In genomic region chr3:73036694-73037368, GRCh38 we compare ENCODE assay signal across 11 cellular contexts. TPM values are rescaled to one million over a fixed set of nuclear protein-coding genes. Genes with fewer than 3 reads are reported as not detected.
DNase-seq lines count a peak whose midpoint lies in the region; ATAC-seq, FAIRE-seq and TF ChIP-seq lines count a peak whose summit lies in the region.
"Had no signal": no experiment of that assay in that cellular context is flagged by ENCODE, and none has a peak within 500 bp of the region (broad histone marks: within the 10 kb centered on the region; RNA-seq: fewer than 3 reads in every experiment).

No MANE protein-coding gene starts in this region.

- no peak for TF ChIP-seq RAD21 in A549 (conservative IDR thresholded peaks at IDR 0.05 in 1 of 2, IDR thresholded peaks at IDR 0.05 in 1 of 2)

- H3K9me3 ChIP-seq in A549: no peaks in the 10 kb centered on the region
- no peaks in the 10 kb centered on the region for H3K9me3 ChIP-seq in WERI-Rb-1 (ENCODE audit: severe bottlenecking)
- H3K9me3 ChIP-seq in psoas muscle: no peaks in the 10 kb centered on the region
- H3K9me3 ChIP-seq: left lung had no signal

- peak overlapping the region; percentile 70 for H3K27ac Mint-ChIP-seq in activated T-helper 2 cell treated with anti-CD3 and anti-CD28 coated beads, Interferon-gamma antibody, Interleukin-2, Interleukin-4, amounts not matched to agents 10 μg/mL and 5 μg/mL and 100 μg/mL, durations not matched to agents 14 hours and 24 hours and 36 hours

- H3K27me3 ChIP-seq in WERI-Rb-1 (ENCODE audit: insufficient read depth, low read depth, severe bottlenecking) (no peaks in the 10 kb centered on the region), psoas muscle (ENCODE audit: insufficient read depth in 3 of 3, low read length in 2 of 3) (no peaks in the 10 kb centered on the region)
- H3K27me3 ChIP-seq: left lung had no signal

- DNase-seq in A549 (ENCODE audit: low read depth in 1 of 2, low spot score in 1 of 2): no peak
- peak; percentile 20 for DNase-seq in GM03348 (ENCODE audit: low spot score)
- DNase-seq in activated T-helper 2 cell treated with anti-CD3 and anti-CD28 coated beads, Interferon-gamma antibody, Interleukin-2, Interleukin-4, amounts not matched to agents 10 μg/mL and 5 μg/mL and 100 μg/mL, durations not matched to agents 14 hours and 24 hours and 36 hours (ENCODE audit: low spot score): no peak
- no peak for DNase-seq in WERI-Rb-1
- no peak for DNase-seq in ACHN
- no peak for DNase-seq in psoas muscle
- DNase-seq: left lung, NCI-H1092, NCI-H510A treated with DMSO at 0.1 percent for 48 hours had no signal

- no peak for TF ChIP-seq EP300 in A549 (IDR thresholded peaks at IDR 0.05)

- H3K36me3 Mint-ChIP-seq in activated T-helper 2 cell treated with anti-CD3 and anti-CD28 coated beads, Interferon-gamma antibody, Interleukin-2, Interleukin-4, amounts not matched to agents 10 μg/mL and 5 μg/mL and 100 μg/mL, durations not matched to agents 14 hours and 24 hours and 36 hours (ENCODE audit: low read depth): peaks cover 38% of the 10 kb centered on the region

- H3K4me2 ChIP-seq in A549: peak overlapping the region; percentile 5; the same call in 2 of the 3 replicates

- H3K4me1 ChIP-seq in A549 (peaks cover 18% of the 10 kb centered on the region), psoas muscle (peaks cover 74% of the 10 kb centered on the region)

- H3K27ac ChIP-seq in A549: no peak overlapping the region
- no peak overlapping the region for H3K27ac ChIP-seq in WERI-Rb-1
- no peak overlapping the region for H3K27ac ChIP-seq in psoas muscle
- H3K27ac ChIP-seq: left lung had no signal

- no peak for TF ChIP-seq POLR2A in A549 (IDR thresholded peaks at IDR 0.05; ENCODE audit: low read length)

- ATAC-seq in A549 (no peak), psoas muscle (no peak), GM19452 (IDR thresholded peaks at IDR 0.05; ENCODE audit: unreplicated experiment) (no peak)
- ATAC-seq: left lung had no signal

- H3K4me3 ChIP-seq in A549: no peak overlapping the region
- H3K4me3 ChIP-seq in WERI-Rb-1 (ENCODE audit: low read depth, low read length): no peak overlapping the region
- H3K4me3 ChIP-seq in psoas muscle: no peak overlapping the region
- H3K4me3 ChIP-seq: left lung had no signal

- peaks cover 69% of the 10 kb centered on the region for H3K4me1 Mint-ChIP-seq in activated T-helper 2 cell treated with anti-CD3 and anti-CD28 coated beads, Interferon-gamma antibody, Interleukin-2, Interleukin-4, amounts not matched to agents 10 μg/mL and 5 μg/mL and 100 μg/mL, durations not matched to agents 14 hours and 24 hours and 36 hours (ENCODE audit: low read depth)

- intact Hi-C loops in activated T-helper 2 cell treated with anti-CD3 and anti-CD28 coated beads, Interferon-gamma antibody, Interleukin-2, Interleukin-4, amounts not matched to agents 10 μg/mL and 5 μg/mL and 100 μg/mL, durations not matched to agents 14 hours and 24 hours and 36 hours (cut with micrococcal nuclease): loop anchor here (1.0 to 2.0 kb wide), 2 partner anchors 8 to 36 kb away; no protein-coding TSS in a partner anchor
- intact Hi-C loops in psoas muscle (cut with DNase I): no loop called here

- CTCF ChIA-PET in A549 (lab: Yijun Ruan, JAX): interaction anchor here (0.9 to 2.4 kb wide), 2 partner anchors 17 to 19 kb away, joined by 3 to 11 read pairs; no protein-coding TSS in a partner anchor

- H3K27me3 Mint-ChIP-seq in activated T-helper 2 cell treated with anti-CD3 and anti-CD28 coated beads, Interferon-gamma antibody, Interleukin-2, Interleukin-4, amounts not matched to agents 10 μg/mL and 5 μg/mL and 100 μg/mL, durations not matched to agents 14 hours and 24 hours and 36 hours (ENCODE audit: low read depth): no peaks in the 10 kb centered on the region

- in situ Hi-C loops in ACHN (cut with HindIII; ENCODE audit: low pct_ligation_motif_present, low pct_unique_long_range_greater_than_20kb, low sequenced_read_pairs): no loop called here

- 66% methylated on average over 3 of the region's 3 CpGs for WGBS in A549 (ENCODE audit: missing lambda C conversion rate)
- WGBS in psoas muscle, 3 donors: 48 to 73% (median 50%) methylated on average over 3 of the region's 3 CpGs

- H3K36me3 ChIP-seq in WERI-Rb-1: peaks cover 11% of the 10 kb centered on the region
- H3K36me3 ChIP-seq in psoas muscle (ENCODE audit: insufficient read depth in 1 of 2, low read depth in 1 of 2): no peaks in the 10 kb centered on the region
- H3K36me3 ChIP-seq: left lung had no signal

- no peaks in the 10 kb centered on the region for H3K9me3 Mint-ChIP-seq in activated T-helper 2 cell treated with anti-CD3 and anti-CD28 coated beads, Interferon-gamma antibody, Interleukin-2, Interleukin-4, amounts not matched to agents 10 μg/mL and 5 μg/mL and 100 μg/mL, durations not matched to agents 14 hours and 24 hours and 36 hours

- H3K4me3 Mint-ChIP-seq in activated T-helper 2 cell treated with anti-CD3 and anti-CD28 coated beads, Interferon-gamma antibody, Interleukin-2, Interleukin-4, amounts not matched to agents 10 μg/mL and 5 μg/mL and 100 μg/mL, durations not matched to agents 14 hours and 24 hours and 36 hours (ENCODE audit: low read depth): no peak overlapping the region

- POLR2A ChIA-PET in A549 (lab: Yijun Ruan, JAX): no interaction called here

- no peak for FAIRE-seq in A549 (lab: Jason Lieb, UNC)
- peak; percentile 74 for FAIRE-seq in islet of Langerhans (lab: Jason Lieb, UNC)

- TF ChIP-seq CTCF in A549 (IDR thresholded peaks at IDR 0.05) (no peak), WERI-Rb-1 (IDR thresholded peaks at IDR 0.05; ENCODE audit: low read depth, low read length) (no peak), psoas muscle (IDR thresholded peaks at IDR 0.05) (no peak)

TF ChIP-seq in A549, 52 proteins besides CTCF, POLR2A, EP300 and RAD21:
- no peak for TF ChIP-seq NR3C1 (IDR thresholded peaks at IDR 0.05)
TF ChIP-seq in A549: peak in this region for 0.

RNA-seq across cellular contexts. Expression of gene EBLN2, which starts 24.6 kb away (rescaled TPM):
- 3.0 and 4.1 TPM in 2 replicates for polyA plus RNA-seq in A549 (2011; rRNA removed)
- polyA plus RNA-seq in A549 (2012; cell fraction: cytosol; rRNA removed): 0.35 and 0.46 TPM in 2 replicates
- polyA plus RNA-seq in A549 (2012; cell fraction: nucleus; rRNA removed): 1.9 and 2.3 TPM in 2 replicates
- polyA plus RNA-seq in A549 (2017; fragmentation: RNase III; extraction: RNeasy Plus Mini Kit Qiagen cat#74134 plus additional on column Dnase treatment): 1.4 to 1.8 TPM (median 1.4 TPM) in 3 replicates
- 7.7 and 7.9 TPM in 2 replicates for polyA minus RNA-seq in A549 (2011; rRNA and poly(A)+ RNA removed)
- 8.6 and 8.8 TPM in 2 replicates for total RNA-seq in activated T-helper 2 cell treated with anti-CD3 and anti-CD28 coated beads, Interferon-gamma antibody, Interleukin-2, Interleukin-4, amounts not matched to agents 10 μg/mL and 5 μg/mL and 100 μg/mL, durations not matched to agents 14 hours and 24 hours and 36 hours
- total RNA-seq in psoas muscle: 1 to 10 TPM in 2 of 4 donors, under 1 TPM in 2; 0.54 to 1.4 (median 0.89) TPM
- under 1 TPM; 0.08 to 0.38 (median 0.22) TPM for polyA plus RNA-seq in psoas muscle

RNA-seq across cellular contexts. Expression of gene PPP4R2, which starts 40.2 kb away (rescaled TPM):
- polyA plus RNA-seq in A549 (2011; rRNA removed) (42.9 and 68.4 TPM in 2 replicates), A549 (2017; fragmentation: RNase III; extraction: RNeasy Plus Mini Kit Qiagen cat#74134 plus additional on column Dnase treatment) (39.3 to 42.0 TPM (median 39.5 TPM) in 3 replicates), psoas muscle (10 to 100 TPM; 15.1 to 49.8 (median 20.5) TPM)
- polyA plus RNA-seq in A549 (2012; cell fraction: cytosol; rRNA removed): 7.9 and 8.2 TPM in 2 replicates
- polyA plus RNA-seq in A549 (2012; cell fraction: nucleus; rRNA removed): 2.7 and 4.5 TPM in 2 replicates
- 9.8 and 11.9 TPM in 2 replicates for polyA minus RNA-seq in A549 (2011; rRNA and poly(A)+ RNA removed)
- 105 and 111 TPM in 2 replicates for total RNA-seq in activated T-helper 2 cell treated with anti-CD3 and anti-CD28 coated beads, Interferon-gamma antibody, Interleukin-2, Interleukin-4, amounts not matched to agents 10 μg/mL and 5 μg/mL and 100 μg/mL, durations not matched to agents 14 hours and 24 hours and 36 hours
- 10 to 100 TPM; 51.2 to 94.1 (median 62.1) TPM for total RNA-seq in psoas muscle
